In the genomic region with DNA sequence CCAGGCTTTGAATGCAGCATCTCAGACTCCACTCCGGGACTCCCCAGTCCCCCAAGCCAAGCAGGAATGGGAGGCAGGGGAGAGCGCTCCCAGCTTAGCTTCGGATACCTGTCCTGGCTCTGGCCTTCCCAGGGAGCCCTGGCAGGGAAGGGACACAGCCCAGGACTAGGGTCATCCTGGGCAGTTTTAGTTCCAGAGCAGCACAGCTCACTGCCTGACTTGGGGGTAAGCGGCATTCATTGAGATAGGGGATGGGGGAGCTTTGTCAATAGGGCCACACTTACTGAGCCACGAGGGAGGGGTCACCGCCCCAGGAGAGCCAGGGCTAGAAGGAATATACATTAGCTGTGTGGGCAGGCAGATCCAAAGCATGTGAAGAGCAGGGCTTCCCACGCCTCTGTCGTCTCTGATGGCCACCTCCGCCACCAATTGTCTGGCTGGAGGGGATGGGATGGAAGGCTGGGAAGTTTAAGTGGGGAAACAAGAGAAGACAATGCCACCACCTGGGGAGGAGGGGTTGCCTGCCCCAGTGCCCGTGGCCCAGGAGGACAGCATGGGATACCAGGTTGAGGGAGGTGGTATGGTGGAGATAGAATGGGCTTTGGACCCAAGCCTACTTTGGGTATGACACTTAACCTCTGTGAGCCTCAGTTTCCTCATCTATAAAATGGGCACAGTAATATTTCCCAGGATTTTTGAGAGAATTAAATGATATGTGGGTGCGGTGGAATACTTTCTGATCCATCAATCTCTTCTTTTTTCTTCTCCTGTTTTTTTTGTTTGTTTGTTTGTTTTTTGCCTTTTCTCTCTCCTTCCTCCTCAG, we compare ENCODE assay signal across 1 cellular context.
A peak's percentile ranks its signal among the peaks of the same experiment; 100 is the strongest.
TF ChIP-seq lines count a peak whose summit lies in the region.

No MANE protein-coding gene starts in this region.

TF ChIP-seq in HepG2, 621 proteins besides CTCF, POLR2A, EP300 and RAD21:
- TF ChIP-seq HIVEP1 (CRISPR knock-in tag; IDR thresholded peaks at IDR 0.05) (0 out of 2 replicates have a peak, but pooled peaks have one; percentile 24), ZNF629 (CRISPR knock-in tag; conservative IDR thresholded peaks at IDR 0.05) (peak; percentile 92), ZNF713 (CRISPR knock-in tag; IDR thresholded peaks at IDR 0.05) (no peak)
